Comparison of ENCODE assay signal across 1 cellular context in the genomic region with DNA sequence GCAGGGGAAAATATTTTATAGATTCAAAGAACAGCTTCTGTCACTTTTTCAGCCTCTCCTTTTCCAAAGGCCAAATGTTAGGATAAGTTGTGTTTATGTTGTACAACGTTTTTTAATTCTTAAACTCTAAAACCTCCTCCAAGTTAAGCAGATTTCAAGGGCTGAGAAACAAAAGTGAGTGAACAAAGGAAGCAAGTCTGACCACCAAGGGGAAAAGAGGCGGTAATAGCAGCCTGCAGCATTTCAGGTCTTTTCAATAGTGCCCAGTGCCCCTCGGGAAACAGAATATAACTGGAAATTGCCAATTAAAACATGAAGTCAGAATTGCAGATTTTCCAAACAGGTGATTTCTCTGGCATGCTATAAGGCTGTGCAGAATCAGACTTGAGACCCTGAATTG.
TF ChIP-seq lines count a peak whose summit lies in the region.

No MANE protein-coding gene starts in this region.

TF ChIP-seq in GM23338, 12 proteins besides CTCF, POLR2A, EP300 and RAD21 (continued from another document):
- TF ChIP-seq, protein P1, sequence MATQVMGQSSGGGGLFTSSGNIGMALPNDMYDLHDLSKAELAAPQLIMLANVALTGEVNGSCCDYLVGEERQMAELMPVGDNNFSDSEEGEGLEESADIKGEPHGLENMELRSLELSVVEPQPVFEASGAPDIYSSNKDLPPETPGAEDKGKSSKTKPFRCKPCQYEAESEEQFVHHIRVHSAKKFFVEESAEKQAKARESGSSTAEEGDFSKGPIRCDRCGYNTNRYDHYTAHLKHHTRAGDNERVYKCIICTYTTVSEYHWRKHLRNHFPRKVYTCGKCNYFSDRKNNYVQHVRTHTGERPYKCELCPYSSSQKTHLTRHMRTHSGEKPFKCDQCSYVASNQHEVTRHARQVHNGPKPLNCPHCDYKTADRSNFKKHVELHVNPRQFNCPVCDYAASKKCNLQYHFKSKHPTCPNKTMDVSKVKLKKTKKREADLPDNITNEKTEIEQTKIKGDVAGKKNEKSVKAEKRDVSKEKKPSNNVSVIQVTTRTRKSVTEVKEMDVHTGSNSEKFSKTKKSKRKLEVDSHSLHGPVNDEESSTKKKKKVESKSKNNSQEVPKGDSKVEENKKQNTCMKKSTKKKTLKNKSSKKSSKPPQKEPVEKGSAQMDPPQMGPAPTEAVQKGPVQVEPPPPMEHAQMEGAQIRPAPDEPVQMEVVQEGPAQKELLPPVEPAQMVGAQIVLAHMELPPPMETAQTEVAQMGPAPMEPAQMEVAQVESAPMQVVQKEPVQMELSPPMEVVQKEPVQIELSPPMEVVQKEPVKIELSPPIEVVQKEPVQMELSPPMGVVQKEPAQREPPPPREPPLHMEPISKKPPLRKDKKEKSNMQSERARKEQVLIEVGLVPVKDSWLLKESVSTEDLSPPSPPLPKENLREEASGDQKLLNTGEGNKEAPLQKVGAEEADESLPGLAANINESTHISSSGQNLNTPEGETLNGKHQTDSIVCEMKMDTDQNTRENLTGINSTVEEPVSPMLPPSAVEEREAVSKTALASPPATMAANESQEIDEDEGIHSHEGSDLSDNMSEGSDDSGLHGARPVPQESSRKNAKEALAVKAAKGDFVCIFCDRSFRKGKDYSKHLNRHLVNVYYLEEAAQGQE (IDR thresholded peaks at IDR 0.05; ENCODE audit: unreplicated experiment), result no peak
- TF ChIP-seq JUNB (IDR thresholded peaks at IDR 0.05; ENCODE audit: unreplicated experiment), result no peak
- no peak for TF ChIP-seq ZNF462 (CRISPR knock-in tag; IDR thresholded peaks at IDR 0.05)
- no peak for TF ChIP-seq STAT1 (IDR thresholded peaks at IDR 0.05; ENCODE audit: unreplicated experiment)
